13 cellular contexts compared by ENCODE assay signal in the genomic region with DNA sequence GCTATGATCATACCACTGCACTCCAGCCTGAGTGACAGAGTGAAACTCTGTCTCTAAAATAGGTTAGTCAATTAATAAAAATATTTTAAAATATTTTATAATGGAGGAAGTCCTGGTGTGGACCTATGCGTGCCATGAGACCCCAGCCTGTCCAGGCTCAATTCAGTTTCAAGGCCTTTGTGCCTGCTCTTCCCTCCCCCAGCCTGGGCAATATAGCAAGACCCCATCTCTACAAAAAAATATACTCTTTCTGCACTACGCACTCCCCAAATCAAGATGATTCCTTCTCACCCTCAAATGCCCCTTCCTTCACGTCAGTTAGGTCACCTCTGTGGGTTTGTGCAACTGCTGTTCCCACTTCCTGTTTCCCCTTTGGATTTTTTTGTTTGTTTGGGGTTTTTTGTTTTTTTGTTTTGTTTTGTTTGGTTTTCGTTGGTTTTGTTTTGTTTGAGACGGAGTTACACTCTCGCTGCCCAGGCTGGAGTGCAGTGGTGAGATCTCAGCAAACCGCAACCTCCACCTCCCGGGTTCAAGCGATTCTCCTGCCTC. TPM values are rescaled to one million over a fixed set of nuclear protein-coding genes. Genes with fewer than 3 reads are reported as not detected.
DNase-seq lines count a peak whose midpoint lies in the region; ATAC-seq and TF ChIP-seq lines count a peak whose summit lies in the region.
"Had no signal": no experiment of that assay in that cellular context is flagged by ENCODE, and none has a peak within 500 bp of the region (broad histone marks: within the 10 kb centered on the region; RNA-seq: fewer than 3 reads in every experiment).

No MANE protein-coding gene starts in this region.

- H3K4me1 ChIP-seq in gastrocnemius medialis = no peaks in the 10 kb centered on the region
- H3K4me1 ChIP-seq: SJSA1 had no signal

- H3K4me3 Mint-ChIP-seq in activated naive CD4-positive, alpha-beta T cell treated with anti-CD3 and anti-CD28 coated beads, Interleukin-2, amount 50 U/mL, for 24 hours = no peak overlapping the region
- H3K4me3 Mint-ChIP-seq in activated CD8-positive, alpha-beta T cell treated with anti-CD3 and anti-CD28 coated beads for 36 hours = no peak overlapping the region
- peak overlapping the region; percentile 1 for H3K4me3 Mint-ChIP-seq in stimulated activated memory B cell treated with anti-CD40 and anti-IgM and Interleukin-4, amounts not matched to agents 10 μg/mL and 1 μg/mL and 100 μg/mL, for 72 hours

- no peaks in the 10 kb centered on the region for H3K27me3 Mint-ChIP-seq in activated naive CD4-positive, alpha-beta T cell treated with anti-CD3 and anti-CD28 coated beads, Interleukin-2, amount 50 U/mL, for 24 hours
- H3K27me3 Mint-ChIP-seq in activated CD8-positive, alpha-beta T cell treated with anti-CD3 and anti-CD28 coated beads for 36 hours = no peaks in the 10 kb centered on the region
- H3K27me3 Mint-ChIP-seq in stimulated activated memory B cell treated with anti-CD40 and anti-IgM and Interleukin-4, amounts not matched to agents 10 μg/mL and 1 μg/mL and 100 μg/mL, for 72 hours = no peaks in the 10 kb centered on the region

- no peak for TF ChIP-seq POLR2A in gastrocnemius medialis (IDR thresholded peaks at IDR 0.05)

- TF ChIP-seq CTCF in activated CD8-positive, alpha-beta T cell treated with anti-CD3 and anti-CD28 coated beads for 36 hours (IDR thresholded peaks at IDR 0.05) = no peak
- no peak for TF ChIP-seq CTCF in gastrocnemius medialis (IDR thresholded peaks at IDR 0.05 in 4 of 5, conservative IDR thresholded peaks at IDR 0.05 in 1 of 5)

- no peaks in the 10 kb centered on the region for H3K36me3 Mint-ChIP-seq in activated naive CD4-positive, alpha-beta T cell treated with anti-CD3 and anti-CD28 coated beads, Interleukin-2, amount 50 U/mL, for 24 hours
- peaks cover 14% of the 10 kb centered on the region for H3K36me3 Mint-ChIP-seq in activated CD8-positive, alpha-beta T cell treated with anti-CD3 and anti-CD28 coated beads for 36 hours (ENCODE audit: low read depth)
- H3K36me3 Mint-ChIP-seq in stimulated activated memory B cell treated with anti-CD40 and anti-IgM and Interleukin-4, amounts not matched to agents 10 μg/mL and 1 μg/mL and 100 μg/mL, for 72 hours = peaks cover 33% of the 10 kb centered on the region

- H3K9me3 ChIP-seq in gastrocnemius medialis = no peaks in the 10 kb centered on the region
- H3K9me3 ChIP-seq: SJSA1 had no signal

- DNase-seq in activated naive CD4-positive, alpha-beta T cell (lab: John Stamatoyannopoulos, UW) = no peak
- no peak for DNase-seq in activated CD8-positive, alpha-beta T cell treated with anti-CD3 and anti-CD28 coated beads for 36 hours
- DNase-seq in anterior cingulate cortex (lab: John Stamatoyannopoulos, UW) (no peak), gastrocnemius medialis (no peak)
- DNase-seq: NCI-H1436; NCI-H510A; stimulated activated CD4-positive, alpha-beta T cell treated with anti-CD3 and anti-CD28 coated beads, Interleukin-4, amount 100 ng/mL, for 1 hour; stimulated activated naive CD8-positive, alpha-beta T cell treated with anti-CD3 and anti-CD28 coated beads, Interleukin-15, Interleukin-2, amounts not matched to agents 100 U/mL and 50 U/mL, for 24 hours had no signal

- H3K36me3 ChIP-seq in gastrocnemius medialis = no peaks in the 10 kb centered on the region
- H3K36me3 ChIP-seq: SJSA1 had no signal

- peak overlapping the region; percentile 68 for H3K27ac Mint-ChIP-seq in activated naive CD4-positive, alpha-beta T cell treated with anti-CD3 and anti-CD28 coated beads, Interleukin-2, amount 50 U/mL, for 24 hours
- H3K27ac Mint-ChIP-seq in activated CD8-positive, alpha-beta T cell treated with anti-CD3 and anti-CD28 coated beads for 36 hours = peak overlapping the region; percentile 46
- peak overlapping the region; percentile 100 for H3K27ac Mint-ChIP-seq in stimulated activated memory B cell treated with anti-CD40 and anti-IgM and Interleukin-4, amounts not matched to agents 10 μg/mL and 1 μg/mL and 100 μg/mL, for 72 hours

- intact Hi-C loops in activated CD8-positive, alpha-beta T cell treated with anti-CD3 and anti-CD28 coated beads for 36 hours (cut with micrococcal nuclease) = no loop called here
- intact Hi-C loops in gastrocnemius medialis (cut with DNase I; ENCODE audit: low total_unique reads) = no loop called here

- no peaks in the 10 kb centered on the region for H3K27me3 ChIP-seq in gastrocnemius medialis
- H3K27me3 ChIP-seq: SJSA1 had no signal

- no peak for ATAC-seq in activated CD8-positive, alpha-beta T cell treated with anti-CD3 and anti-CD28 coated beads for 36 hours
- ATAC-seq in stimulated activated memory B cell treated with anti-CD40 and anti-IgM and Interleukin-4, amounts not matched to agents 10 μg/mL and 1 μg/mL and 100 μg/mL, for 72 hours = no peak
- no peak for ATAC-seq in gastrocnemius medialis
- ATAC-seq: stimulated activated naive CD8-positive, alpha-beta T cell treated with anti-CD3 and anti-CD28 coated beads, Interleukin-15, Interleukin-2, amounts not matched to agents 100 U/mL and 50 U/mL, for 24 hours had no signal

- in situ Hi-C loops in gastrocnemius medialis (cut with MboI; ENCODE audit: low sequenced_read_pairs in 4 of 4) = no loop called here

- H3K27ac ChIP-seq in gastrocnemius medialis = no peak overlapping the region
- H3K27ac ChIP-seq: SJSA1 had no signal

- POLR2A ChIA-PET in activated CD8-positive, alpha-beta T cell treated with anti-CD3 and anti-CD28 coated beads for 36 hours (lab: Charles Lee) = no interaction called here

- H3K4me1 Mint-ChIP-seq in activated naive CD4-positive, alpha-beta T cell treated with anti-CD3 and anti-CD28 coated beads, Interleukin-2, amount 50 U/mL, for 24 hours = peaks cover 37% of the 10 kb centered on the region
- H3K4me1 Mint-ChIP-seq in activated CD8-positive, alpha-beta T cell treated with anti-CD3 and anti-CD28 coated beads for 36 hours (ENCODE audit: low read depth) = peaks cover 34% of the 10 kb centered on the region
- H3K4me1 Mint-ChIP-seq in stimulated activated memory B cell treated with anti-CD40 and anti-IgM and Interleukin-4, amounts not matched to agents 10 μg/mL and 1 μg/mL and 100 μg/mL, for 72 hours = peaks cover 68% of the 10 kb centered on the region

- CTCF ChIA-PET in activated CD8-positive, alpha-beta T cell treated with anti-CD3 and anti-CD28 coated beads for 36 hours (lab: Charles Lee) = interaction anchor here (0.7 to 1.2 kb wide), 4 partner anchors 20 to 80 kb away, joined by 3 to 4 read pairs (median 3); partner anchors contain the start of gene FAM32A

- H3K9me3 Mint-ChIP-seq in activated naive CD4-positive, alpha-beta T cell treated with anti-CD3 and anti-CD28 coated beads, Interleukin-2, amount 50 U/mL, for 24 hours = no peaks in the 10 kb centered on the region
- no peaks in the 10 kb centered on the region for H3K9me3 Mint-ChIP-seq in activated CD8-positive, alpha-beta T cell treated with anti-CD3 and anti-CD28 coated beads for 36 hours
- peaks cover 5% of the 10 kb centered on the region for H3K9me3 Mint-ChIP-seq in stimulated activated memory B cell treated with anti-CD40 and anti-IgM and Interleukin-4, amounts not matched to agents 10 μg/mL and 1 μg/mL and 100 μg/mL, for 72 hours

- H3K4me3 ChIP-seq in gastrocnemius medialis = no peak overlapping the region
- H3K4me3 ChIP-seq: SJSA1 had no signal

RNA-seq across cellular contexts. Expression of gene HSH2D, which starts 1.4 kb away (rescaled TPM):
- 10 to 100 TPM; 23.5 to 25.5 TPM for total RNA-seq in activated CD8-positive, alpha-beta T cell treated with anti-CD3 and anti-CD28 coated beads for 36 hours
- not detected for total RNA-seq in gastrocnemius medialis
- total RNA-seq: glomerular endothelial cell, HT1080, SJSA1 had no signal

RNA-seq across cellular contexts. Expression of gene RAB8A, which starts 30.4 kb away (rescaled TPM):
- 100 to 1,000 TPM; 123 to 128 TPM for total RNA-seq in activated CD8-positive, alpha-beta T cell treated with anti-CD3 and anti-CD28 coated beads for 36 hours
- total RNA-seq in gastrocnemius medialis = 10 to 100 TPM in 1 of 4 donors, 1 to 10 TPM in 3; 8.3 to 12.1 (median 9.2) TPM

RNA-seq across cellular contexts. Expression of gene CIB3, which starts 31.2 kb away (rescaled TPM):
- total RNA-seq in activated CD8-positive, alpha-beta T cell treated with anti-CD3 and anti-CD28 coated beads for 36 hours = not detected
- total RNA-seq in gastrocnemius medialis = not detected
- total RNA-seq: glomerular endothelial cell, HT1080, SJSA1 had no signal

RNA-seq across cellular contexts. Expression of gene FAM32A, which starts 43.1 kb away (rescaled TPM):
- total RNA-seq in activated CD8-positive, alpha-beta T cell treated with anti-CD3 and anti-CD28 coated beads for 36 hours = 10 to 100 TPM; 41.7 to 44.7 TPM
- total RNA-seq in gastrocnemius medialis = 10 to 100 TPM; 57.2 to 72.3 (median 63.6) TPM

RNA-seq across cellular contexts. Expression of gene AP1M1, which starts 55.6 kb away (rescaled TPM):
- total RNA-seq in activated CD8-positive, alpha-beta T cell treated with anti-CD3 and anti-CD28 coated beads for 36 hours = 100 to 1,000 TPM in 1 of 2 experiments, 10 to 100 TPM in 1; 99.0 to 108 TPM
- total RNA-seq in gastrocnemius medialis = 100 to 1,000 TPM in 1 of 4 donors, 10 to 100 TPM in 3; 68.2 to 119 (median 73.5) TPM

Comparison
In these comparisons a context has a peak if more than half of its experiments do, and no peak if none do; other contexts are left out.
1. H3K27ac Mint-ChIP-seq: peak in every context shown above with its lines; median percentile 100 in stimulated activated memory B cell treated with anti-CD40 and anti-IgM and Interleukin-4, amounts not matched to agents 10 μg/mL and 1 μg/mL and 100 μg/mL, for 72 hours; 68 in activated naive CD4-positive, alpha-beta T cell treated with anti-CD3 and anti-CD28 coated beads, Interleukin-2, amount 50 U/mL, for 24 hours; 46 in activated CD8-positive, alpha-beta T cell treated with anti-CD3 and anti-CD28 coated beads for 36 hours.
2. RNA of gene HSH2D, which starts 1.4 kb away (total RNA-seq): 23.5 to 25.5 TPM in activated CD8-positive, alpha-beta T cell treated with anti-CD3 and anti-CD28 coated beads for 36 hours; not detected in gastrocnemius medialis; every median in the first group is over 10 times any median in the second.
3. RNA of gene RAB8A, which starts 30.4 kb away (total RNA-seq): 123 to 128 TPM in activated CD8-positive, alpha-beta T cell treated with anti-CD3 and anti-CD28 coated beads for 36 hours; 8.3 to 12.1 TPM in gastrocnemius medialis; every median in the first group is over 4 times any median in the second.